In the genomic region with DNA sequence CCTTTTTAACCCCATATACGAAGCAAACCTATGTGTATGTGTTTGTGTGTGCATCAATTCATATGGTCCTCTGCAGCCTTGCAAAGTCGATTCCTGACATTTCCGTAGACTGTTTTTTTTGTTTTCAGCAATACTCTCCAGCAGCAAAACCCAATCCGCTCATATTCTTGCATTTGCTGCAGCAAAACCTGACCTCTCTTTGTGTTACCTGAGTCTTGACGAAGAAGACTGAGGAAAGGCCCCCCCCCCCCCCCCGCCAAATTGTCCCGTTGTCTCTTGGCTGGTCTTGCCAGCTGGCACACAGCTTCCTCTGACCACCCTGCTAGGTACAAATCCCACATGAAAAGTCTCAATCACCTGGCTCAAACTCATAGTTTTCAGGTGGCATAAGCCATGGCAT, we compare ENCODE assay signal across 11 cellular contexts.
"Had no signal": no experiment of that assay in that cellular context is flagged by ENCODE, and none has a peak within 500 bp of the region (broad histone marks: within the 10 kb centered on the region; RNA-seq: fewer than 3 reads in every experiment).

No MANE protein-coding gene starts in this region.

- ATAC-seq: HCT116 had no signal

- FAIRE-seq: H1, H54 had no signal

- H3K4me1 ChIP-seq: HAP-1 had no signal

- H2AFZ ChIP-seq: GM23248, GM23338 had no signal

- H3K27ac Mint-ChIP-seq: GM23338, H9, HFFc6 had no signal

- DNase-seq: GM23248, GOT3, H7, H9, HCEC 1CT, HFFc6 had no signal

- H3K4me2 ChIP-seq: GM23338 had no signal

- H3K4me3 Mint-ChIP-seq: GM23338, H9, HFFc6 had no signal

- H3K36me3 ChIP-seq: HAP-1 had no signal

- H3K9ac ChIP-seq: GM23248 had no signal

- H3K4me3 ChIP-seq: GM23248, GM23338, HAP-1 had no signal

- H3K9me3 Mint-ChIP-seq: GM23338, H9 had no signal

- H3K27ac ChIP-seq: GM23248 had no signal

- H3K9me3 ChIP-seq: HAP-1 had no signal
